In the genomic region with DNA sequence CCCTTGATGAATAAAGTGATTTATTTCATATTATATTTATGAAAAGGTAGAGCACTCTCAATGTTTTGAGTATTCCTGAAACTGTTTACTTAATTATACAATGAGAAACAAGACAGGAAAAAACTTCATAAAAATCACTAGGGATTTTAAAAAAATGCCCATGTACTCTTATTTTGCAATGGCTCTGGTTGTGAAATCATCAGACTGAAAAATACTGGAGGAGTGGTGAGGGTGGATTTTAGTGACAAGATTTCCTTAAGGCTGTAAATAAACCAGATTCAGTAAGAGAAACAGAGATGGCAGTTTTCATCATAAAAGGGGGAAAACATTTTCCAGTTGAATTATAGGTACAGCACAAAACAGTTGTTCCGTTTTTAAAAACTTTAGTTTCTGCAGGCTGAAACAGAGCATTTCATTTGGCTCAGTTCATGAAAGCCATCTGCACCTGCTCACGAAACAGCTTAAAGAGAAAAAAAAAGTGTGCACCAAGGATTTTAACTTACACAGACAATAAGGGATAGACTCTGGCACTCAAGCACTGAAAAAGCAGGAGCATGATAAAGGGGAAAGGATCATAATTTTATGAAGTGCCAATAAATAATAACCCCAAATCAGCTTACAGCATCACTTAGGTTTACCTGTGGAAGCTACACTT, we compare ENCODE assay signal across 1 cellular context.
A peak's percentile ranks its signal among the peaks of the same experiment; 100 is the strongest.
TF ChIP-seq lines count a peak whose summit lies in the region.

No MANE protein-coding gene starts in this region.

TF ChIP-seq in IMR-90, 13 proteins besides CTCF, POLR2A, EP300 and RAD21:
- TF ChIP-seq, protein P1, sequence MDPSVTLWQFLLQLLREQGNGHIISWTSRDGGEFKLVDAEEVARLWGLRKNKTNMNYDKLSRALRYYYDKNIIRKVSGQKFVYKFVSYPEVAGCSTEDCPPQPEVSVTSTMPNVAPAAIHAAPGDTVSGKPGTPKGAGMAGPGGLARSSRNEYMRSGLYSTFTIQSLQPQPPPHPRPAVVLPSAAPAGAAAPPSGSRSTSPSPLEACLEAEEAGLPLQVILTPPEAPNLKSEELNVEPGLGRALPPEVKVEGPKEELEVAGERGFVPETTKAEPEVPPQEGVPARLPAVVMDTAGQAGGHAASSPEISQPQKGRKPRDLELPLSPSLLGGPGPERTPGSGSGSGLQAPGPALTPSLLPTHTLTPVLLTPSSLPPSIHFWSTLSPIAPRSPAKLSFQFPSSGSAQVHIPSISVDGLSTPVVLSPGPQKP (IDR thresholded peaks at IDR 0.05; ENCODE audit: borderline replicate concordance, low read depth, low read length) = no peak
- TF ChIP-seq RCOR1 (IDR thresholded peaks at IDR 0.05; ENCODE audit: insufficient replicate concordance, low read length) (no peak), MXI1 (IDR thresholded peaks at IDR 0.05; ENCODE audit: borderline replicate concordance, low read depth, low read length) (no peak), FOS (IDR thresholded peaks at IDR 0.05; ENCODE audit: low read depth, low read length) (no peak), CHD1 (IDR thresholded peaks at IDR 0.05; ENCODE audit: low read depth, low read length) (no peak), CEBPB (IDR thresholded peaks at IDR 0.05; ENCODE audit: low read depth, low read length) (peak; percentile 92), RFX5 (IDR thresholded peaks at IDR 0.05; ENCODE audit: low read depth, low read length) (no peak)
- TF ChIP-seq, protein P2, sequence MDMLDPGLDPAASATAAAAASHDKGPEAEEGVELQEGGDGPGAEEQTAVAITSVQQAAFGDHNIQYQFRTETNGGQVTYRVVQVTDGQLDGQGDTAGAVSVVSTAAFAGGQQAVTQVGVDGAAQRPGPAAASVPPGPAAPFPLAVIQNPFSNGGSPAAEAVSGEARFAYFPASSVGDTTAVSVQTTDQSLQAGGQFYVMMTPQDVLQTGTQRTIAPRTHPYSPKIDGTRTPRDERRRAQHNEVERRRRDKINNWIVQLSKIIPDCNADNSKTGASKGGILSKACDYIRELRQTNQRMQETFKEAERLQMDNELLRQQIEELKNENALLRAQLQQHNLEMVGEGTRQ (IDR thresholded peaks at IDR 0.05; ENCODE audit: low read depth, low read length) = no peak
